24 cellular contexts compared by ENCODE assay signal in genomic region chr11:115276182-115276581, GRCh38.
"Had no signal": no experiment of that assay in that cellular context is flagged by ENCODE, and none has a peak within 500 bp of the region (broad histone marks: within the 10 kb centered on the region; RNA-seq: fewer than 3 reads in every experiment).

No MANE protein-coding gene starts in this region.

- H3K36me3 Mint-ChIP-seq: activated CD8-positive, alpha-beta memory T cell treated with anti-CD3 and anti-CD28 coated beads, Interleukin-2, amount 10 ng/mL, durations not matched to agents 7 days and 5 days; activated naive CD4-positive, alpha-beta T cell treated with anti-CD3 and anti-CD28 coated beads, Interleukin-2, amount 50 U/mL, for 72 hours had no signal

- H3K4me1 Mint-ChIP-seq: activated B cell treated with CpG ODN at 0.5 μM for 24 hours; activated CD4-positive, alpha-beta T cell treated with anti-CD3 and anti-CD28 coated beads, Interleukin-2, amount 10 ng/mL, durations not matched to agents 24 days and 14 days; activated CD8-positive, alpha-beta memory T cell treated with anti-CD3 and anti-CD28 coated beads, Interleukin-2, amount 10 ng/mL, durations not matched to agents 7 days and 5 days; activated naive CD8-positive, alpha-beta T cell treated with anti-CD3 and anti-CD28 coated beads, Interleukin-2, amount 50 U/mL, for 24 hours had no signal

- DNase-seq: activated B cell treated with CpG ODN at 0.5 μM for 24 hours; activated CD4-positive, alpha-beta T cell treated with anti-CD3 and anti-CD28 coated beads for 1 hour; activated CD4-positive, alpha-beta T cell treated with anti-CD3 and anti-CD28 coated beads, Interleukin-2, amount 10 ng/mL, durations not matched to agents 24 days and 14 days; activated CD4-positive, alpha-beta T cell treated with anti-CD3 and anti-CD28 coated beads, Interleukin-2, amount 50 U/mL, for 48 hours; activated CD8-positive, alpha-beta memory T cell treated with anti-CD3 and anti-CD28 coated beads, Interleukin-2, amount 10 ng/mL, durations not matched to agents 7 days and 5 days; activated effector memory CD4-positive, alpha-beta T cell treated with anti-CD3 and anti-CD28 coated beads, Interleukin-2, amount 50 U/mL, for 16 hours; activated naive CD4-positive, alpha-beta T cell treated with Interleukin-2 at 50 U/mL for 16 hours; activated naive CD8-positive, alpha-beta T cell treated with anti-CD3 and anti-CD28 coated beads, Interleukin-2, amount 50 U/mL, for 24 hours; activated T-cell treated with anti-CD3 and anti-CD28 coated beads, Interleukin-2, amount 50 U/mL, for 24 hours; amniotic stem cell; body of pancreas; colonic mucosa; dermis blood vessel endothelial cell; Kasumi-1; NCI-H1105 treated with DMSO at 0.1 percent for 48 hours; NCI-H1436 treated with DMSO at 0.1 percent for 48 hours; NCI-H1930; NCI-H510A treated with DMSO at 0.1 percent for 48 hours; Peyer's patch; Right ventricle myocardium superior; SJCRH30; T-helper 9 cell had no signal

- H3K4me3 Mint-ChIP-seq: activated B cell treated with CpG ODN at 0.5 μM for 24 hours; activated CD4-positive, alpha-beta T cell treated with anti-CD3 and anti-CD28 coated beads, Interleukin-2, amount 10 ng/mL, durations not matched to agents 24 days and 14 days; activated CD8-positive, alpha-beta memory T cell treated with anti-CD3 and anti-CD28 coated beads, Interleukin-2, amount 10 ng/mL, durations not matched to agents 7 days and 5 days; activated naive CD8-positive, alpha-beta T cell treated with anti-CD3 and anti-CD28 coated beads, Interleukin-2, amount 50 U/mL, for 24 hours; activated T-cell treated with anti-CD3 and anti-CD28 coated beads, Interleukin-2, amount 50 U/mL, for 24 hours; T-helper 1 cell treated with Interleukin-12 subunit alpha and Interleukin-12 subunit beta and Interleukin-4 antibody, amounts not matched to agents 30 μg/mL and 1 μg/mL, for 36 hours had no signal

- H3K27ac Mint-ChIP-seq: activated B cell treated with CpG ODN at 0.5 μM for 24 hours; activated CD4-positive, alpha-beta T cell treated with anti-CD3 and anti-CD28 coated beads, Interleukin-2, amount 10 ng/mL, durations not matched to agents 24 days and 14 days; activated CD8-positive, alpha-beta memory T cell treated with anti-CD3 and anti-CD28 coated beads, Interleukin-2, amount 10 ng/mL, durations not matched to agents 7 days and 5 days; activated naive CD4-positive, alpha-beta T cell treated with anti-CD3 and anti-CD28 coated beads, Interleukin-2, amount 50 U/mL, for 72 hours; activated naive CD8-positive, alpha-beta T cell treated with anti-CD3 and anti-CD28 coated beads, Interleukin-2, amount 50 U/mL, for 24 hours; activated T-cell treated with anti-CD3 and anti-CD28 coated beads, Interleukin-2, amount 50 U/mL, for 24 hours; T-helper 1 cell treated with Interleukin-12 subunit alpha and Interleukin-12 subunit beta and Interleukin-4 antibody, amounts not matched to agents 30 μg/mL and 1 μg/mL, for 36 hours had no signal

- H3K9me3 Mint-ChIP-seq: activated B cell treated with CpG ODN at 0.5 μM for 24 hours; activated CD4-positive, alpha-beta T cell treated with anti-CD3 and anti-CD28 coated beads, Interleukin-2, amount 10 ng/mL, durations not matched to agents 24 days and 14 days; activated naive CD8-positive, alpha-beta T cell treated with anti-CD3 and anti-CD28 coated beads, Interleukin-2, amount 50 U/mL, for 24 hours; activated T-cell treated with anti-CD3 and anti-CD28 coated beads, Interleukin-2, amount 50 U/mL, for 24 hours; T-helper 1 cell treated with Interleukin-12 subunit alpha and Interleukin-12 subunit beta and Interleukin-4 antibody, amounts not matched to agents 30 μg/mL and 1 μg/mL, for 36 hours had no signal

- ATAC-seq: activated CD8-positive, alpha-beta memory T cell treated with anti-CD3 and anti-CD28 coated beads, Interleukin-2, amount 10 ng/mL, durations not matched to agents 7 days and 5 days; activated naive CD4-positive, alpha-beta T cell treated with anti-CD3 and anti-CD28 coated beads, Interleukin-2, amount 50 U/mL, for 72 hours; activated naive CD8-positive, alpha-beta T cell treated with anti-CD3 and anti-CD28 coated beads, Interleukin-2, amount 50 U/mL, for 24 hours; body of pancreas had no signal
